ENCODE assay signal across 12 cellular contexts in the genomic region with DNA sequence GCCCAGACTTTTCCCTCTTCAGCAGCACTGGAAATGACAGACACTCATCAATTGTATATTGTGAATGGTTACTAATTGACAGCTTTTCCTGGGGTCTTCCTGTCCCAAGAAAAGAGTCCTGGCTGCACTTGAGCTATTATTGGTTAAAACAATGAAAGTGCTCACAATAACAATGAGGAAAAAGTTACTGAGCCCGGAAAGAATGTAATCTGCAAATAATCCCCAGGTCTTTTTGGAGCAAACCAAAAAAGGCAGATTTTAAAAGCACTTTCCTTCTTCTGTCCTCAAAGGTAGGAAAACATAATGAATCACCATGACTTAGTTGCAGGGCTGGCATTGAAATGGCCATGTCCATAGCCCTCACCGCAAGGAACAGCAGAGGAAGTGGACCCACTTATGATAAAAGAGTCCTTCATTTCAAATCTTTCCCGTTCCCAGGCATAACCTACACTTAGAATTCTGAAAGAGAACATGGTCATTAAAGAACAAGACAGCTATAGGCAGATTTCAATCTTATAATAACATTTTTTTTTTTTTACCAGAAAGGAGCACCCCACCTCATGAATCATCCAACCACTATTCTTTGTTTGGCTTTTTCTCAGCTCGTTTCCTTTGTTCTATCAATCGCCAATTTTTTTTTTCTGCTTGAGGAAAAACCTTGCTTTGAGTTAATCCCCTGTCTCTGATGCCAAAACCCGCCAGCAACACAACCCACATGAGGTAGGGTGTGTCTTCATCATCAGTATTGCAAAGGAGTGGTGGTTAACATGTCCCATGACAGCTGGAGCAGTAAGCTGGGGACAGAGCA. TPM values are rescaled to one million over a fixed set of nuclear protein-coding genes. Genes with fewer than 3 reads are reported as not detected.
A peak's percentile ranks its signal among the peaks of the same experiment; 100 is the strongest.
DNase-seq lines count a peak whose midpoint lies in the region; ATAC-seq and TF ChIP-seq lines count a peak whose summit lies in the region.
"Had no signal": no experiment of that assay in that cellular context is flagged by ENCODE, and none has a peak within 500 bp of the region (broad histone marks: within the 10 kb centered on the region; RNA-seq: fewer than 3 reads in every experiment).

No MANE protein-coding gene starts in this region.

- no peaks in the 10 kb centered on the region for H3K36me3 Mint-ChIP-seq in activated CD4-positive, alpha-beta T cell treated with anti-CD3 and anti-CD28 coated beads, Interleukin-2, amount 10 ng/mL, durations not matched to agents 24 days and 14 days (ENCODE audit: low read depth)
- H3K36me3 Mint-ChIP-seq: stimulated activated naive B cell treated with anti-CD40 and anti-IgM and Interleukin-4, amounts not matched to agents 10 μg/mL and 1 μg/mL and 100 μg/mL, for 72 hours had no signal

- ATAC-seq in GM21619 (IDR thresholded peaks at IDR 0.05; ENCODE audit: unreplicated experiment) (no peak), HG03460 (IDR thresholded peaks at IDR 0.05; ENCODE audit: unreplicated experiment) (no peak)
- ATAC-seq: mucosa of descending colon; stimulated activated naive B cell treated with anti-CD40 and anti-IgM and Interleukin-4, amounts not matched to agents 10 μg/mL and 1 μg/mL and 100 μg/mL, for 72 hours had no signal

- intact Hi-C loops in activated CD4-positive, alpha-beta T cell treated with anti-CD3 and anti-CD28 coated beads, Interleukin-2, amount 10 ng/mL, durations not matched to agents 24 days and 14 days (cut with micrococcal nuclease): no loop called here

- H3K27me3 Mint-ChIP-seq in activated CD4-positive, alpha-beta T cell treated with anti-CD3 and anti-CD28 coated beads, Interleukin-2, amount 10 ng/mL, durations not matched to agents 24 days and 14 days: no peaks in the 10 kb centered on the region
- H3K27me3 Mint-ChIP-seq: stimulated activated naive B cell treated with anti-CD40 and anti-IgM and Interleukin-4, amounts not matched to agents 10 μg/mL and 1 μg/mL and 100 μg/mL, for 72 hours had no signal

- peaks cover 7% of the 10 kb centered on the region for H3K4me1 Mint-ChIP-seq in activated CD4-positive, alpha-beta T cell treated with anti-CD3 and anti-CD28 coated beads, Interleukin-2, amount 10 ng/mL, durations not matched to agents 24 days and 14 days

- no peak overlapping the region for H3K4me3 Mint-ChIP-seq in activated CD4-positive, alpha-beta T cell treated with anti-CD3 and anti-CD28 coated beads, Interleukin-2, amount 10 ng/mL, durations not matched to agents 24 days and 14 days
- H3K4me3 Mint-ChIP-seq: stimulated activated naive B cell treated with anti-CD40 and anti-IgM and Interleukin-4, amounts not matched to agents 10 μg/mL and 1 μg/mL and 100 μg/mL, for 72 hours had no signal

- CTCF ChIA-PET in HEK293T (lab: Yijun Ruan, JAX): no interaction called here

- H3K27ac Mint-ChIP-seq in activated CD4-positive, alpha-beta T cell treated with anti-CD3 and anti-CD28 coated beads, Interleukin-2, amount 10 ng/mL, durations not matched to agents 24 days and 14 days: peak overlapping the region; percentile 54
- H3K27ac Mint-ChIP-seq: stimulated activated naive B cell treated with anti-CD40 and anti-IgM and Interleukin-4, amounts not matched to agents 10 μg/mL and 1 μg/mL and 100 μg/mL, for 72 hours had no signal

- H3K9me3 Mint-ChIP-seq in activated CD4-positive, alpha-beta T cell treated with anti-CD3 and anti-CD28 coated beads, Interleukin-2, amount 10 ng/mL, durations not matched to agents 24 days and 14 days: no peaks in the 10 kb centered on the region
- H3K9me3 Mint-ChIP-seq: stimulated activated naive B cell treated with anti-CD40 and anti-IgM and Interleukin-4, amounts not matched to agents 10 μg/mL and 1 μg/mL and 100 μg/mL, for 72 hours had no signal

- POLR2A ChIA-PET in HEK293T (lab: Yijun Ruan, JAX): no interaction called here

- no peak for DNase-seq in activated CD4-positive, alpha-beta T cell treated with anti-CD3 and anti-CD28 coated beads, Interleukin-2, amount 10 ng/mL, durations not matched to agents 24 days and 14 days
- DNase-seq in activated CD4-positive, alpha-beta T cell treated with anti-CD3 and anti-CD28 coated beads, Interleukin-2, amount 50 U/mL, for 1 hour: no peak
- DNase-seq in M059J (ENCODE audit: low read depth) (peak; percentile 77), dermis microvascular lymphatic vessel endothelial cell (ENCODE audit: low read depth in 2 of 2) (peak; percentile 37 to 86), pulmonary artery endothelial cell (ENCODE audit: low read depth, low spot score) (peak; percentile 52), HEK293T (ENCODE audit: extremely low spot score) (no peak)
- DNase-seq: head of caudate nucleus; mucosa of descending colon; NCI-H526 treated with DMSO at 0.1 percent for 48 hours; stimulated activated naive B cell treated with anti-CD40 and anti-IgM and Interleukin-4, amounts not matched to agents 10 μg/mL and 1 μg/mL and 100 μg/mL, for 72 hours had no signal

TF ChIP-seq in HEK293T, 16 proteins besides CTCF, POLR2A, EP300 and RAD21:
- no peak for TF ChIP-seq L3MBTL2 (conservative IDR thresholded peaks at IDR 0.05)
- TF ChIP-seq, protein P1, sequence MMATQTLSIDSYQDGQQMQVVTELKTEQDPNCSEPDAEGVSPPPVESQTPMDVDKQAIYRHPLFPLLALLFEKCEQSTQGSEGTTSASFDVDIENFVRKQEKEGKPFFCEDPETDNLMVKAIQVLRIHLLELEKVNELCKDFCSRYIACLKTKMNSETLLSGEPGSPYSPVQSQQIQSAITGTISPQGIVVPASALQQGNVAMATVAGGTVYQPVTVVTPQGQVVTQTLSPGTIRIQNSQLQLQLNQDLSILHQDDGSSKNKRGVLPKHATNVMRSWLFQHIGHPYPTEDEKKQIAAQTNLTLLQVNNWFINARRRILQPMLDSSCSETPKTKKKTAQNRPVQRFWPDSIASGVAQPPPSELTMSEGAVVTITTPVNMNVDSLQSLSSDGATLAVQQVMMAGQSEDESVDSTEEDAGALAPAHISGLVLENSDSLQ (IDR thresholded peaks at IDR 0.05): no peak
- TF ChIP-seq FOXA1 (IDR thresholded peaks at IDR 0.05): no peak
- TF ChIP-seq TARDBP (IDR thresholded peaks at IDR 0.05): no peak
- TF ChIP-seq FOXK2 (IDR thresholded peaks at IDR 0.05): no peak
- TF ChIP-seq CTBP1 (IDR thresholded peaks at IDR 0.05; ENCODE audit: borderline replicate concordance): no peak
- TF ChIP-seq SP1 (IDR thresholded peaks at IDR 0.05): no peak
- TF ChIP-seq FOXM1 (IDR thresholded peaks at IDR 0.05; ENCODE audit: borderline replicate concordance): no peak
- TF ChIP-seq BHLHE40 (IDR thresholded peaks at IDR 0.05; ENCODE audit: borderline replicate concordance): no peak
- no peak for TF ChIP-seq ZNF384 (IDR thresholded peaks at IDR 0.05)
- TF ChIP-seq NFRKB (IDR thresholded peaks at IDR 0.05): no peak

RNA-seq across cellular contexts. Expression of a gene that starts 35.5 kb away (rescaled TPM):
- 223 and 224 TPM in 2 replicates for total RNA-seq in activated CD4-positive, alpha-beta T cell treated with anti-CD3 and anti-CD28 coated beads, Interleukin-2, amount 10 ng/mL, durations not matched to agents 24 days and 14 days
- 141 and 205 TPM in 2 replicates for total RNA-seq in M059J (2014; rRNA removed; shearing (Covaris generic))
- total RNA-seq in dermis microvascular lymphatic vessel endothelial cell (80.7 and 97.2 TPM in 2 replicates), pulmonary artery endothelial cell (155 and 165 TPM in 2 replicates)

Comparison
In these comparisons a context has a peak if more than half of its experiments do, and no peak if none do; other contexts are left out.
1. DNase-seq: peak in M059J (single experiment), dermis microvascular lymphatic vessel endothelial cell (2 of 2) and pulmonary artery endothelial cell (single experiment); none in activated CD4-positive, alpha-beta T cell treated with anti-CD3 and anti-CD28 coated beads, Interleukin-2, amount 10 ng/mL, durations not matched to agents 24 days and 14 days (single experiment), activated CD4-positive, alpha-beta T cell treated with anti-CD3 and anti-CD28 coated beads, Interleukin-2, amount 50 U/mL, for 1 hour (single experiment) and HEK293T (single experiment).